In the genomic region with DNA sequence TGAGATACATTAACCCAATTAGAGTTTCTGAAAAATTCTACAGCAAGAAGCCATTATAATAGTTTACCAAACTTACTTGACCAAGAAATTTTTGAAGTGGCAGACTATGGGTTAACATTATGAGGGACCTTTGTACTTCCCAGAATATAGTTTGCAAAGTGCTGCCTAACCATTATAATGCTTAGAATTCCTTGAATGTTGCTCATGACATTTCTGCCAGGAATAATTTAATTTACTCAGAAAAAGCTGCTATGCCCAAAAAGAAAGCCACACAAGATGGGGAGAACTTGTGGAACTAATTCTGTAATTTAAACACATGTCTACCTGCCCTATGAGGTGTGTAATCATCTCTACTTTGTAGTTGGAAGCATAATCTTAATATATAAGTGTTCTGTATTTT, we compare ENCODE assay signal across 20 cellular contexts.
"Had no signal": no experiment of that assay in that cellular context is flagged by ENCODE, and none has a peak within 500 bp of the region (broad histone marks: within the 10 kb centered on the region; RNA-seq: fewer than 3 reads in every experiment).

No MANE protein-coding gene starts in this region.

- H3K4me3 Mint-ChIP-seq: activated CD4-positive, alpha-beta T cell treated with anti-CD3 and anti-CD28 coated beads, Interleukin-2, amount 10 ng/mL, durations not matched to agents 24 days and 14 days; activated CD8-positive, alpha-beta T cell treated with anti-CD3 and anti-CD28 coated beads for 36 hours; activated naive CD8-positive, alpha-beta T cell treated with anti-CD3 and anti-CD28 coated beads, Interleukin-2, amount 10 ng/mL, durations not matched to agents 7 days and 5 days; activated T-cell treated with anti-CD3 and anti-CD28 coated beads, Interleukin-2, amount 50 U/mL, for 24 hours; effector memory CD8-positive, alpha-beta T cell; natural killer cell; stimulated activated memory B cell treated with anti-CD40 and anti-IgM and Interleukin-4, amounts not matched to agents 10 μg/mL and 1 μg/mL and 100 μg/mL, for 72 hours; T-helper 2 cell treated with Interferon-gamma antibody and Interleukin-4, amounts not matched to agents 5 μg/mL and 100 μg/mL, for 36 hours had no signal

- H3K36me3 ChIP-seq: gastrocnemius medialis, pancreas, right lobe of liver, thoracic aorta, upper lobe of left lung had no signal

- H3K9me3 ChIP-seq: gastrocnemius medialis, pancreas, right lobe of liver, thoracic aorta, upper lobe of left lung had no signal

- H3K27ac ChIP-seq: gastrocnemius medialis, pancreas, right lobe of liver, thoracic aorta, upper lobe of left lung had no signal

- H3K27me3 Mint-ChIP-seq: activated T-cell treated with anti-CD3 and anti-CD28 coated beads, Interleukin-2, amount 50 U/mL, for 24 hours; effector memory CD8-positive, alpha-beta T cell; stimulated activated memory B cell treated with anti-CD40 and anti-IgM and Interleukin-4, amounts not matched to agents 10 μg/mL and 1 μg/mL and 100 μg/mL, for 72 hours had no signal

- H3K36me3 Mint-ChIP-seq: natural killer cell; stimulated activated memory B cell treated with anti-CD40 and anti-IgM and Interleukin-4, amounts not matched to agents 10 μg/mL and 1 μg/mL and 100 μg/mL, for 72 hours had no signal

- H3K4me3 ChIP-seq: gastrocnemius medialis, lung, pancreas, right lobe of liver, thoracic aorta, upper lobe of left lung had no signal

- H3K4me1 ChIP-seq: gastrocnemius medialis, pancreas, right lobe of liver, upper lobe of left lung had no signal

- H3K4me1 Mint-ChIP-seq: natural killer cell; stimulated activated memory B cell treated with anti-CD40 and anti-IgM and Interleukin-4, amounts not matched to agents 10 μg/mL and 1 μg/mL and 100 μg/mL, for 72 hours had no signal

- ATAC-seq: activated CD8-positive, alpha-beta T cell treated with anti-CD3 and anti-CD28 coated beads for 36 hours; effector memory CD8-positive, alpha-beta T cell; gastrocnemius medialis; left lobe of liver; natural killer cell; pancreas; right lobe of liver; stimulated activated memory B cell treated with anti-CD40 and anti-IgM and Interleukin-4, amounts not matched to agents 10 μg/mL and 1 μg/mL and 100 μg/mL, for 72 hours had no signal

- H3K9me3 Mint-ChIP-seq: activated CD8-positive, alpha-beta T cell treated with anti-CD3 and anti-CD28 coated beads for 36 hours; activated naive CD8-positive, alpha-beta T cell treated with anti-CD3 and anti-CD28 coated beads, Interleukin-2, amount 10 ng/mL, durations not matched to agents 7 days and 5 days; activated T-cell treated with anti-CD3 and anti-CD28 coated beads, Interleukin-2, amount 50 U/mL, for 24 hours; activated T-helper 2 cell treated with anti-CD3 and anti-CD28 coated beads, Interferon-gamma antibody, Interleukin-2, Interleukin-4, amounts not matched to agents 10 μg/mL and 5 μg/mL and 100 μg/mL, durations not matched to agents 14 hours and 24 hours and 36 hours; effector memory CD8-positive, alpha-beta T cell; natural killer cell; stimulated activated memory B cell treated with anti-CD40 and anti-IgM and Interleukin-4, amounts not matched to agents 10 μg/mL and 1 μg/mL and 100 μg/mL, for 72 hours; T-helper 2 cell treated with Interferon-gamma antibody and Interleukin-4, amounts not matched to agents 5 μg/mL and 100 μg/mL, for 36 hours had no signal

- H3K27me3 ChIP-seq: gastrocnemius medialis, pancreas, right lobe of liver, upper lobe of left lung had no signal

- H3K27ac Mint-ChIP-seq: activated CD4-positive, alpha-beta T cell treated with anti-CD3 and anti-CD28 coated beads, Interleukin-2, amount 10 ng/mL, durations not matched to agents 24 days and 14 days; activated CD8-positive, alpha-beta T cell treated with anti-CD3 and anti-CD28 coated beads for 36 hours; activated naive CD8-positive, alpha-beta T cell treated with anti-CD3 and anti-CD28 coated beads, Interleukin-2, amount 10 ng/mL, durations not matched to agents 7 days and 5 days; activated T-cell treated with anti-CD3 and anti-CD28 coated beads, Interleukin-2, amount 50 U/mL, for 24 hours; activated T-helper 2 cell treated with anti-CD3 and anti-CD28 coated beads, Interferon-gamma antibody, Interleukin-2, Interleukin-4, amounts not matched to agents 10 μg/mL and 5 μg/mL and 100 μg/mL, durations not matched to agents 14 hours and 24 hours and 36 hours; effector memory CD8-positive, alpha-beta T cell; natural killer cell; stimulated activated memory B cell treated with anti-CD40 and anti-IgM and Interleukin-4, amounts not matched to agents 10 μg/mL and 1 μg/mL and 100 μg/mL, for 72 hours; T-helper 2 cell treated with Interferon-gamma antibody and Interleukin-4, amounts not matched to agents 5 μg/mL and 100 μg/mL, for 36 hours had no signal

- DNase-seq: activated CD4-positive, alpha-beta T cell treated with anti-CD3 and anti-CD28 coated beads, Interleukin-2, amount 10 ng/mL, durations not matched to agents 24 days and 14 days; activated CD8-positive, alpha-beta T cell treated with anti-CD3 and anti-CD28 coated beads for 36 hours; activated naive CD4-positive, alpha-beta T cell treated with Interleukin-2 at 50 U/mL for 16 hours; activated naive CD8-positive, alpha-beta T cell treated with anti-CD3 and anti-CD28 coated beads, Interleukin-2, amount 10 ng/mL, durations not matched to agents 7 days and 5 days; activated T-cell treated with anti-CD3 and anti-CD28 coated beads, Interleukin-2, amount 50 U/mL, for 24 hours; effector memory CD8-positive, alpha-beta T cell; gastrocnemius medialis; head of caudate nucleus; kidney; natural killer cell; pancreas; right lobe of liver; stimulated activated CD4-positive, alpha-beta T cell treated with anti-CD3 and anti-CD28 coated beads, Interleukin-4, amount 100 ng/mL, for 4 hours; upper lobe of left lung had no signal
